10 cellular contexts compared by ENCODE assay signal in genomic region chr16:84950906-84951305, GRCh38.
A peak's percentile ranks its signal among the peaks of the same experiment; 100 is the strongest.
DNase-seq lines count a peak whose midpoint lies in the region; ATAC-seq, FAIRE-seq and TF ChIP-seq lines count a peak whose summit lies in the region.
"Had no signal": no experiment of that assay in that cellular context is flagged by ENCODE, and none has a peak within 500 bp of the region (broad histone marks: within the 10 kb centered on the region; RNA-seq: fewer than 3 reads in every experiment).

No MANE protein-coding gene starts in this region.

- H3K4me1 Mint-ChIP-seq in naive thymus-derived CD4-positive, alpha-beta T cell, result peaks cover 0 to 18% (median 7%) of the 10 kb centered on the region in 7 donors

- no peaks in the 10 kb centered on the region for H3K27me3 ChIP-seq in SK-N-SH (ENCODE audit: insufficient read depth)
- peaks cover 9% of the 10 kb centered on the region; the same call in 1 of the 2 replicates for H3K27me3 ChIP-seq in OCI-LY1 (ENCODE audit: insufficient read depth, low read length)
- H3K27me3 ChIP-seq in K562 (ENCODE audit: control insufficient read depth in 2 of 2, insufficient read depth in 2 of 2, low read length in 2 of 2), result no peaks in the 10 kb centered on the region
- H3K27me3 ChIP-seq in smooth muscle cell (ENCODE audit: low read depth), result no peaks in the 10 kb centered on the region
- no peaks in the 10 kb centered on the region for H3K27me3 ChIP-seq in naive thymus-derived CD4-positive, alpha-beta T cell (ENCODE audit: control insufficient read depth in 2 of 2, insufficient read depth in 2 of 2, low read length in 2 of 2)

- H3K9me3 Mint-ChIP-seq in naive thymus-derived CD4-positive, alpha-beta T cell, result no peaks in the 10 kb centered on the region
- H3K9me3 Mint-ChIP-seq: CD4-positive, alpha-beta T cell had no signal

- intact Hi-C loops in K562 (cut with micrococcal nuclease), result loop anchor here (5.0 kb wide), 1 partner anchor 69 kb away; no protein-coding TSS in a partner anchor
- intact Hi-C loops in naive thymus-derived CD4-positive, alpha-beta T cell (cut with micrococcal nuclease), result loop anchor here (5.0 to 10.0 kb wide), 2 partner anchors 276 to 329 kb away; no protein-coding TSS in a partner anchor

- H3K79me2 ChIP-seq in SK-N-SH (ENCODE audit: insufficient read depth) (no peaks in the 10 kb centered on the region), OCI-LY1 (ENCODE audit: insufficient read depth, low read length) (no peaks in the 10 kb centered on the region), K562 (ENCODE audit: control insufficient read depth, insufficient read depth, low read length) (no peaks in the 10 kb centered on the region), smooth muscle cell (ENCODE audit: low read depth) (no peaks in the 10 kb centered on the region)

- DNase-seq in SK-N-SH (peak; percentile 56), K562 (ENCODE audit: extremely low read depth in 1 of 4, low spot score in 3 of 4) (peak; percentile 59 to 65 (median 62)), smooth muscle cell (lab: John Stamatoyannopoulos, UW; ENCODE audit: unreplicated experiment) (no peak)
- DNase-seq in naive thymus-derived CD4-positive, alpha-beta T cell, result no peak

- H3K9ac ChIP-seq in SK-N-SH (no peak overlapping the region), OCI-LY1 (ENCODE audit: low read length) (no peak overlapping the region), K562 (ENCODE audit: insufficient read depth in 1 of 2, low read depth in 2 of 2, low read length in 2 of 2) (no peak overlapping the region), smooth muscle cell (ENCODE audit: low read depth) (no peak overlapping the region)

- 79% methylated on average over 4 of the region's 10 CpGs for WGBS in SK-N-SH (ENCODE audit: low lambda C conversion rate)
- 45% methylated on average over 10 of the region's 10 CpGs for WGBS in K562 (ENCODE audit: insufficient coverage, low coverage, missing lambda C conversion rate)
- WGBS in smooth muscle cell (ENCODE audit: low lambda C conversion rate), result 92% methylated on average over 10 of the region's 10 CpGs

- H2AFZ ChIP-seq in SK-N-SH (ENCODE audit: low read depth) (no peak overlapping the region), OCI-LY1 (ENCODE audit: low read length) (no peak overlapping the region), K562 (ENCODE audit: low read depth, low read length) (no peak overlapping the region), smooth muscle cell (ENCODE audit: low read depth) (no peak overlapping the region)

- FAIRE-seq in K562 (lab: Jason Lieb, UNC), result peak; percentile 68
- FAIRE-seq: TTC549 had no signal

- H3K36me3 ChIP-seq in SK-N-SH (replicated peaks in 1 of 2; ENCODE audit: control insufficient read depth in 1 of 2, insufficient read depth in 2 of 2, low read length in 1 of 2), result no peaks in the 10 kb centered on the region
- no peaks in the 10 kb centered on the region for H3K36me3 ChIP-seq in OCI-LY1 (ENCODE audit: insufficient read depth, low read length)
- no peaks in the 10 kb centered on the region for H3K36me3 ChIP-seq in K562 (ENCODE audit: control insufficient read depth, insufficient read depth, low read length)
- H3K36me3 ChIP-seq in smooth muscle cell (ENCODE audit: low read depth), result no peaks in the 10 kb centered on the region
- no peaks in the 10 kb centered on the region for H3K36me3 ChIP-seq in naive thymus-derived CD4-positive, alpha-beta T cell (ENCODE audit: control insufficient read depth in 2 of 3, insufficient read depth in 3 of 3, low read length in 3 of 3)

- H3K4me2 ChIP-seq in SK-N-SH, result no peak overlapping the region
- H3K4me2 ChIP-seq in OCI-LY1 (ENCODE audit: low read length), result no peak overlapping the region
- no peak overlapping the region for H3K4me2 ChIP-seq in K562 (ENCODE audit: insufficient read depth, low read length)
- no peak overlapping the region for H3K4me2 ChIP-seq in smooth muscle cell

- H3K9me3 ChIP-seq in SK-N-SH (no peaks in the 10 kb centered on the region), OCI-LY1 (ENCODE audit: low read length) (no peaks in the 10 kb centered on the region), K562 (replicated peaks; ENCODE audit: control insufficient read depth, insufficient read depth, low read depth, low read length) (no peaks in the 10 kb centered on the region), smooth muscle cell (replicated peaks; ENCODE audit: low read depth) (no peaks in the 10 kb centered on the region)
- H3K9me3 ChIP-seq in naive thymus-derived CD4-positive, alpha-beta T cell (ENCODE audit: control insufficient read depth in 2 of 3, low read length in 3 of 3), result no peaks in the 10 kb centered on the region

- no peak for TF ChIP-seq POLR2A in K562 (conservative IDR thresholded peaks at IDR 0.05)

- peak; percentile 37 for TF ChIP-seq CTCF in SK-N-SH (IDR thresholded peaks at IDR 0.05)
- peak; percentile 61 for TF ChIP-seq CTCF in OCI-LY1 (IDR thresholded peaks at IDR 0.05; ENCODE audit: low read length)
- TF ChIP-seq CTCF in K562 (IDR thresholded peaks at IDR 0.05 in 2 of 3, conservative IDR thresholded peaks at IDR 0.05 in 1 of 3; ENCODE audit: insufficient read depth in 2 of 3, low read depth in 1 of 3, low read length in 3 of 3), result peak; percentile 51 to 67 (median 59)
- peak; percentile 7 for TF ChIP-seq CTCF in smooth muscle cell (IDR thresholded peaks at IDR 0.05; ENCODE audit: borderline replicate concordance, insufficient read depth, poor library complexity, severe bottlenecking)

- H3F3A ChIP-seq in SK-N-SH (replicated peaks; ENCODE audit: insufficient read depth), result peaks cover 10% of the 10 kb centered on the region
- no peaks in the 10 kb centered on the region for H3F3A ChIP-seq in OCI-LY1 (ENCODE audit: insufficient read depth, low read length)
- peaks cover 36% of the 10 kb centered on the region for H3F3A ChIP-seq in smooth muscle cell (ENCODE audit: low read depth)

- POLR2A ChIA-PET in SK-N-SH (lab: Yijun Ruan, JAX), result no interaction called here
- POLR2A ChIA-PET in K562 (lab: Yijun Ruan, JAX), result interaction anchor here (1.6 kb wide), 1 partner anchor 20 kb away, joined by 4 read pairs; no protein-coding TSS in a partner anchor
- POLR2A ChIA-PET in naive thymus-derived CD4-positive, alpha-beta T cell (lab: Charles Lee), result no interaction called here

- BruUV-seq in K562 (replicated peaks; lab: Mats Ljungman, UMichigan), result no TSS peak

- TF ChIP-seq EP300 in SK-N-SH (IDR thresholded peaks at IDR 0.05; ENCODE audit: borderline replicate concordance in 1 of 2, low read depth in 1 of 2, low read length in 1 of 2) (no peak), K562 (IDR thresholded peaks at IDR 0.05; ENCODE audit: low read length) (no peak)

- H3K4me3 Mint-ChIP-seq in naive thymus-derived CD4-positive, alpha-beta T cell, result no peak overlapping the region
- H3K4me3 Mint-ChIP-seq: CD4-positive, alpha-beta T cell had no signal

- H3K27ac ChIP-seq in SK-N-SH (ENCODE audit: low read depth in 2 of 2, low read length in 1 of 2) (no peak overlapping the region), OCI-LY1 (ENCODE audit: low read depth, low read length, poor library complexity, severe bottlenecking) (no peak overlapping the region), K562 (ENCODE audit: extremely low read depth, low read depth, low read length) (no peak overlapping the region), smooth muscle cell (ENCODE audit: low read depth) (no peak overlapping the region)
- H3K27ac ChIP-seq in naive thymus-derived CD4-positive, alpha-beta T cell (ENCODE audit: low read depth, low read length), result no peak overlapping the region

- no peaks in the 10 kb centered on the region for H3K9me2 ChIP-seq in SK-N-SH
- H3K9me2 ChIP-seq in OCI-LY1 (ENCODE audit: low read depth, low read length), result no peaks in the 10 kb centered on the region

- peaks cover 4 to 14% of the 10 kb centered on the region in 2 experiments; a peak in 2 of 4 replicates for H3K4me1 ChIP-seq in SK-N-SH (ENCODE audit: control insufficient read depth in 1 of 2, insufficient read depth in 2 of 2, low read depth in 1 of 2, low read length in 1 of 2)
- no peaks in the 10 kb centered on the region for H3K4me1 ChIP-seq in OCI-LY1 (ENCODE audit: insufficient read depth, low read length, severe bottlenecking)
- H3K4me1 ChIP-seq in K562 (replicated peaks in 1 of 2; ENCODE audit: control insufficient read depth in 2 of 2, insufficient read depth in 2 of 2, low read length in 2 of 2), result peaks cover 23 to 58% of the 10 kb centered on the region in 2 experiments
- H3K4me1 ChIP-seq in smooth muscle cell (ENCODE audit: low read depth), result peaks cover 19% of the 10 kb centered on the region
- H3K4me1 ChIP-seq in naive thymus-derived CD4-positive, alpha-beta T cell (ENCODE audit: control insufficient read depth in 2 of 2, insufficient read depth in 2 of 2, low read length in 2 of 2), result peaks cover 0 to 3% of the 10 kb centered on the region in 2 donors

- TF ChIP-seq RAD21 in SK-N-SH (IDR thresholded peaks at IDR 0.05; ENCODE audit: low read length), result no peak
- TF ChIP-seq RAD21 in K562 (CRISPR knock-in tag; conservative IDR thresholded peaks at IDR 0.05 in 1 of 2, IDR thresholded peaks at IDR 0.05 in 1 of 2), result 0 out of 4 replicates have a peak, but pooled peaks of 1 of the 2 experiments have one; percentile 13

- H3K36me3 Mint-ChIP-seq in naive thymus-derived CD4-positive, alpha-beta T cell, result no peaks in the 10 kb centered on the region

- ATAC-seq in SK-N-SH treated with all-trans-retinoic acid at 6 μM for 48 hours, result no peak
- peak; percentile 30 for ATAC-seq in K562
- no peak for ATAC-seq in naive thymus-derived CD4-positive, alpha-beta T cell
- ATAC-seq in GM19463 (IDR thresholded peaks at IDR 0.05; ENCODE audit: unreplicated experiment), result no peak
- ATAC-seq in HG02571 (IDR thresholded peaks at IDR 0.05; ENCODE audit: unreplicated experiment), result no peak

- CTCF ChIA-PET in SK-N-SH (lab: Yijun Ruan, JAX) (interaction anchor here (0.7 to 9.5 kb wide), 13 partner anchors 9 to 328 kb away, joined by 3 to 182 read pairs (median 5); no protein-coding TSS in a partner anchor), K562 (lab: Yijun Ruan, JAX; ENCODE audit: low intra/inter-chr PET ratio) (interaction anchor here (0.6 to 5.2 kb wide), 3 partner anchors 22 to 196 kb away, joined by 3 to 34 read pairs (median 34); no protein-coding TSS in a partner anchor)
- CTCF ChIA-PET in naive thymus-derived CD4-positive, alpha-beta T cell (lab: Charles Lee), result interaction anchor here (0.7 to 7.0 kb wide), 3 partner anchors 24 to 196 kb away, joined by 3 to 138 read pairs (median 16); no protein-coding TSS in a partner anchor

- H3K27ac Mint-ChIP-seq in naive thymus-derived CD4-positive, alpha-beta T cell, result peak overlapping the region in 2 of 9 donors; percentile 25 to 51
- H3K27ac Mint-ChIP-seq: CD4-positive, alpha-beta T cell had no signal

- H3K27me3 Mint-ChIP-seq in naive thymus-derived CD4-positive, alpha-beta T cell, result peaks cover 0 to 4% (median 0%) of the 10 kb centered on the region in 5 donors
- H3K27me3 Mint-ChIP-seq: CD4-positive, alpha-beta T cell had no signal

- H3K4me3 ChIP-seq in SK-N-SH (ENCODE audit: low read depth in 2 of 2, low read length in 1 of 2), result no peak overlapping the region
- no peak overlapping the region for H3K4me3 ChIP-seq in OCI-LY1 (ENCODE audit: low read depth, low read length, poor library complexity, severe bottlenecking)
- no peak overlapping the region for H3K4me3 ChIP-seq in K562
- H3K4me3 ChIP-seq in smooth muscle cell, result no peak overlapping the region
- H3K4me3 ChIP-seq in naive thymus-derived CD4-positive, alpha-beta T cell (ENCODE audit: low read length), result no peak overlapping the region

- peaks cover 4% of the 10 kb centered on the region for H3K9me1 ChIP-seq in K562 (ENCODE audit: control insufficient read depth, insufficient read depth, low read length)

- in situ Hi-C loops in K562 (cut with MboI), result no loop called here

- no peaks in the 10 kb centered on the region for H4K20me1 ChIP-seq in SK-N-SH (ENCODE audit: insufficient read depth)
- no peaks in the 10 kb centered on the region for H4K20me1 ChIP-seq in OCI-LY1 (ENCODE audit: insufficient read depth, low read length)
- peaks cover 4% of the 10 kb centered on the region for H4K20me1 ChIP-seq in K562 (replicated peaks; ENCODE audit: control insufficient read depth, insufficient read depth, low read length)
- H4K20me1 ChIP-seq in smooth muscle cell (ENCODE audit: low read depth), result no peaks in the 10 kb centered on the region

Comparison
In these comparisons a context has a peak if more than half of its experiments do, and no peak if none do; other contexts are left out.
1. DNase-seq: peak in SK-N-SH (single experiment) and K562 (4 of 4); none in smooth muscle cell (single experiment) and naive thymus-derived CD4-positive, alpha-beta T cell (0 of 9).
2. CTCF ChIP-seq: peak in every context shown above with its lines; median percentile 61 in OCI-LY1; 59 in K562; 37 in SK-N-SH; 7 in smooth muscle cell.
3. Of the 27 proteins assayed by ChIP-seq in both K562 and SK-N-SH: peak only in K562: SMC3 and ZBTB33; only in SK-N-SH: none; in both: CTCF; in neither: 22; mixed calls (peak in some experiments, not most) for 2.